ENCODE assay signal across 7 cellular contexts in genomic region chr11:126115820-126116319, GRCh38. TPM values are rescaled to one million over a fixed set of nuclear protein-coding genes. Genes with fewer than 3 reads are reported as not detected.
DNase-seq lines count a peak whose midpoint lies in the region; ATAC-seq and TF ChIP-seq lines count a peak whose summit lies in the region.

No MANE protein-coding gene starts in this region.

- H3K27me3 ChIP-seq in rectal smooth muscle tissue (ENCODE audit: control insufficient read depth, insufficient read depth, low read length): no peaks in the 10 kb centered on the region

- H3K36me3 ChIP-seq in rectal smooth muscle tissue (ENCODE audit: control insufficient read depth, insufficient read depth, low read length): no peaks in the 10 kb centered on the region

- peaks cover 50% of the 10 kb centered on the region for H3K4me1 ChIP-seq in rectal smooth muscle tissue (ENCODE audit: control insufficient read depth, insufficient read depth, low read length)

- H3K27ac ChIP-seq in RWPE1 (peak overlapping the region; percentile 89), rectal smooth muscle tissue (ENCODE audit: low read depth, low read length) (peak overlapping the region; percentile 79)

- CTCF ChIA-PET in RWPE1 (lab: Yijun Ruan, JAX): no interaction called here

- no peak overlapping the region for H3K9ac ChIP-seq in rectal smooth muscle tissue (ENCODE audit: low read length)

- peak; percentile 29 for DNase-seq in HT1080 (ENCODE audit: low read depth)
- no peak for DNase-seq in RWPE1 (ENCODE audit: low spot score)
- DNase-seq in glomerular endothelial cell (ENCODE audit: extremely low read depth, low read depth, low spot score): peak; percentile 36

- TF ChIP-seq CTCF in RWPE1 (conservative IDR thresholded peaks at IDR 0.05; ENCODE audit: low read depth): no peak

- POLR2A ChIA-PET in RWPE1 (lab: Yijun Ruan, JAX; ENCODE audit: low non-redundant PET): no interaction called here

- H3K4me3 ChIP-seq in rectal smooth muscle tissue (ENCODE audit: low read length): no peak overlapping the region

- ATAC-seq in HG03354 (IDR thresholded peaks at IDR 0.05; ENCODE audit: poor library complexity, severe bottlenecking, unreplicated experiment) (no peak), GM19328 (IDR thresholded peaks at IDR 0.05; ENCODE audit: unreplicated experiment) (no peak), GM18870 (IDR thresholded peaks at IDR 0.05; ENCODE audit: unreplicated experiment) (no peak)

RNA-seq across cellular contexts. Expression of gene CDON, which starts 53.2 kb away (rescaled TPM):
- 1.7 and 1.9 TPM in 2 replicates for total RNA-seq in HT1080 (2014; rRNA removed; shearing (Covaris generic))
- polyA plus RNA-seq in HT1080 (2015; cell fraction: cytosol; rRNA removed): 2.2 and 4.4 TPM in 2 replicates
- polyA plus RNA-seq in HT1080 (2015; cell fraction: nucleus; rRNA removed): 2.6 and 2.9 TPM in 2 replicates
- total RNA-seq in glomerular endothelial cell: 6.1 and 7.7 TPM in 2 replicates
